Comparison of ENCODE assay signal across 1 cellular context in the genomic region with DNA sequence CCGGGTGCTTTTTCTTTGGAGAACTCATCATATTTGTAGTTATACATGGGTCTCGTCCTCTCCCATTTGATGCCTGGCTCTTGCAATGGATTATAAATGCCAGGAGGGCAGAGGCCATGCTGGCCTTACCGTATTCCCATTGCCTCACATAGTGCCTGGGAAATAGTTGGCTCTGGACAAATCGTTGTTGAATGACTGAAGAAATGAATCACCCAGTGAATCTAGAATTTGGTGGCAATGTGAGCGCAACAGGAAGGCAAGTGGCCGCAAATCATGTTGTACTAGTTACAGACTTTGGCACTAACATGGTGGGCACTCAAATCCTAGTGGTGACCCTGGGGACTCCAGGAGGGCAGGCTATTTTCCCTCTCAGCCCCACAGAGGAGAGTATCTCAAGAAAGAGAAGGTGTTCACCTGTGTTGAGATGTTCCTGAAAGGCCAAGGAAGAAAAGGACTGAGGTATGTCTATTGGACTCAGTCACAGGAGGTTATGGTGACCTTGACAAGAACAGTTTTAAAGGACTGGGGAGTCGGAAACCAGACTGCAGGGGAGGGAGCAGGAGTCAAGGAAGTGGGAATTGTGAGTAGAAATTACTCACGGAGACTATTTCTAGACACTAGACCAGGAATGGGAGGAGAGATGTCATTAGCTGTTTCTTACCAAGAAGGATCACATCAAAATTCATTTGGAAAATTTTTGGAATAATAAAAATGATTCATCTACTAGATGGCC.
TF ChIP-seq lines count a peak whose summit lies in the region.

No MANE protein-coding gene starts in this region.

TF ChIP-seq in GM23338, 12 proteins besides CTCF, POLR2A, EP300 and RAD21:
- no peak for TF ChIP-seq STAT1 (IDR thresholded peaks at IDR 0.05; ENCODE audit: unreplicated experiment)
- no peak for TF ChIP-seq NANOG (IDR thresholded peaks at IDR 0.05; ENCODE audit: borderline replicate concordance)
- TF ChIP-seq, protein P1, sequence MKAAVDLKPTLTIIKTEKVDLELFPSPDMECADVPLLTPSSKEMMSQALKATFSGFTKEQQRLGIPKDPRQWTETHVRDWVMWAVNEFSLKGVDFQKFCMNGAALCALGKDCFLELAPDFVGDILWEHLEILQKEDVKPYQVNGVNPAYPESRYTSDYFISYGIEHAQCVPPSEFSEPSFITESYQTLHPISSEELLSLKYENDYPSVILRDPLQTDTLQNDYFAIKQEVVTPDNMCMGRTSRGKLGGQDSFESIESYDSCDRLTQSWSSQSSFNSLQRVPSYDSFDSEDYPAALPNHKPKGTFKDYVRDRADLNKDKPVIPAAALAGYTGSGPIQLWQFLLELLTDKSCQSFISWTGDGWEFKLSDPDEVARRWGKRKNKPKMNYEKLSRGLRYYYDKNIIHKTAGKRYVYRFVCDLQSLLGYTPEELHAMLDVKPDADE (IDR thresholded peaks at IDR 0.05) = no peak
- TF ChIP-seq ZNF331 (CRISPR knock-in tag; IDR thresholded peaks at IDR 0.05; ENCODE audit: low read depth) = no peak
- TF ChIP-seq JUNB (IDR thresholded peaks at IDR 0.05; ENCODE audit: unreplicated experiment) = no peak
- TF ChIP-seq EZH2phosphoT487 (IDR thresholded peaks at IDR 0.05; ENCODE audit: unreplicated experiment) = no peak
- TF ChIP-seq EZH2 (IDR thresholded peaks at IDR 0.05; ENCODE audit: low read depth, unreplicated experiment) = no peak
TF ChIP-seq in GM23338: peak in this region for 0.
